In the genomic region with DNA sequence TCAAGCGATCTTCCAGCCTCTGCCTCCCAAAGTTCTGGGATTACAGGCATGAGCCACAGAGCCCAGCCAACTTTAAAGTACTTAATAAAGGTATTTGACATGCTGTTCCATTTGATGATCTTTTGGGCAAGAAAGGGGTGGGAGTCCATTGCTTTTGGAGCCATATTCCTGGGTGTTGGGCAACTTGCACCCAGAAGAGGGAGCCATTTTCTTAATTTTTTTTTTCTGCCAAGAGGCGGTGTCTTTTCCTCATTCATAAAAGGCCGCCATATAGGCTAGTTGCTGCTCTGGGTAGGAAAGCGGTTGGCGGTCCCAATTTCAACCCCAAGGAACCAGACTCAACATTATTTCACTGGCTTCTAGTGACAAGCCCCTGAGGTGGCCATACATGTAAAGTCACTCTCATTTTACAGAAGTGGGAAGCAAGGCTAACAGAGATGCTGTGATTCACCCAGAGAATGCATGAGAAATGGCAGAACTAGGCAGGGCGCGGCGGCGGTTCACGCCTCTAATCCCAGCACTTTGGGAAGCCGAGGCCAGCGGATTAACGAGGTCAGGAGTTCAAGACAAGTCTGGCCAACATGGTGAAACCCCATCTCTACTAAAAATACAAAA, we compare ENCODE assay signal across 9 cellular contexts.
DNase-seq lines count a peak whose midpoint lies in the region; ATAC-seq and TF ChIP-seq lines count a peak whose summit lies in the region.
"Had no signal": no experiment of that assay in that cellular context is flagged by ENCODE, and none has a peak within 500 bp of the region (broad histone marks: within the 10 kb centered on the region; RNA-seq: fewer than 3 reads in every experiment).

No MANE protein-coding gene starts in this region.

- H3K36me3 Mint-ChIP-seq in mesothelial cell of epicardium: no peaks in the 10 kb centered on the region
- no peaks in the 10 kb centered on the region for H3K36me3 Mint-ChIP-seq in activated T-cell treated with anti-CD3 and anti-CD28 coated beads, Interleukin-2, amount 50 U/mL, for 4 hours (ENCODE audit: insufficient read depth)

- H3K27me3 Mint-ChIP-seq in mesothelial cell of epicardium (ENCODE audit: low read depth): peaks cover 12% of the 10 kb centered on the region
- H3K27me3 Mint-ChIP-seq in activated T-cell treated with anti-CD3 and anti-CD28 coated beads, Interleukin-2, amount 50 U/mL, for 4 hours (ENCODE audit: low read depth): peaks cover 24% of the 10 kb centered on the region

- H3K27ac Mint-ChIP-seq in mesothelial cell of epicardium: no peak overlapping the region

- no peaks in the 10 kb centered on the region for H3K4me1 Mint-ChIP-seq in mesothelial cell of epicardium
- H3K4me1 Mint-ChIP-seq in activated T-cell treated with anti-CD3 and anti-CD28 coated beads, Interleukin-2, amount 50 U/mL, for 4 hours (ENCODE audit: low read depth): no peaks in the 10 kb centered on the region

- no peaks in the 10 kb centered on the region for H3K9me3 Mint-ChIP-seq in mesothelial cell of epicardium
- no peaks in the 10 kb centered on the region for H3K9me3 Mint-ChIP-seq in activated T-cell treated with anti-CD3 and anti-CD28 coated beads, Interleukin-2, amount 50 U/mL, for 4 hours

- ATAC-seq in GM18909 (IDR thresholded peaks at IDR 0.05; ENCODE audit: poor library complexity, unreplicated experiment) (no peak), HG03565 (IDR thresholded peaks at IDR 0.05; ENCODE audit: unreplicated experiment) (no peak)
- ATAC-seq in activated T-cell treated with anti-CD3 and anti-CD28 coated beads, Interleukin-2, amount 50 U/mL, for 4 hours: no peak

- H3K4me3 Mint-ChIP-seq in mesothelial cell of epicardium: no peak overlapping the region
- no peak overlapping the region for H3K4me3 Mint-ChIP-seq in activated T-cell treated with anti-CD3 and anti-CD28 coated beads, Interleukin-2, amount 50 U/mL, for 4 hours

- DNase-seq in GM03348 (ENCODE audit: low spot score) (peak; percentile 51), M059J (ENCODE audit: low read depth) (peak; percentile 42), astrocyte of the hippocampus (ENCODE audit: low read depth, low spot score) (peak; percentile 44), mesothelial cell of epicardium (ENCODE audit: low spot score in 2 of 2, unreplicated experiment in 2 of 2) (no peak), GM19240 (ENCODE audit: insufficient read length, low spot score) (no peak)
- DNase-seq in activated T-cell treated with anti-CD3 and anti-CD28 coated beads, Interleukin-2, amount 50 U/mL, for 4 hours: no peak
- DNase-seq: activated CD4-positive, CD25-positive, alpha-beta regulatory T cell treated with anti-CD3 and anti-CD28 coated beads, Interleukin-2, amount 50 U/mL, for 72 hours had no signal

- TF ChIP-seq CTCF in mesothelial cell of epicardium (IDR thresholded peaks at IDR 0.05; ENCODE audit: unreplicated experiment): peak; percentile 47

Comparison
In these comparisons a context has a peak if more than half of its experiments do, and no peak if none do; other contexts are left out.
1. DNase-seq: peak in GM03348 (single experiment), M059J (single experiment) and astrocyte of the hippocampus (single experiment); none in mesothelial cell of epicardium (0 of 2), GM19240 (single experiment) and activated T-cell treated with anti-CD3 and anti-CD28 coated beads, Interleukin-2, amount 50 U/mL, for 4 hours (single experiment).